In genomic region chr6:73969982-73970960, GRCh38 we compare ENCODE assay signal across 8 cellular contexts.
DNase-seq lines count a peak whose midpoint lies in the region; ATAC-seq and TF ChIP-seq lines count a peak whose summit lies in the region.

No MANE protein-coding gene starts in this region.

- H3K36me3 Mint-ChIP-seq in MCF 10A (ENCODE audit: insufficient read depth, unreplicated experiment): no peaks in the 10 kb centered on the region
- no peaks in the 10 kb centered on the region for H3K36me3 Mint-ChIP-seq in CD4-positive, alpha-beta T cell (ENCODE audit: low read depth)

- POLR2A ChIA-PET in MCF 10A (lab: Yijun Ruan, JAX): interaction anchor here (0.6 to 0.8 kb wide), 5 partner anchors 91 to 1242 kb away, joined by 3 to 4 read pairs (median 3); no protein-coding TSS in a partner anchor
- POLR2A ChIA-PET in CD4-positive, alpha-beta T cell (lab: Charles Lee): no interaction called here

- ATAC-seq in CD4-positive, alpha-beta T cell (ENCODE audit: poor library complexity): no peak

- no peak overlapping the region for H3K4me3 Mint-ChIP-seq in MCF 10A (ENCODE audit: unreplicated experiment)
- no peak overlapping the region for H3K4me3 Mint-ChIP-seq in CD4-positive, alpha-beta T cell

- H3K4me1 Mint-ChIP-seq in MCF 10A (ENCODE audit: insufficient read depth, unreplicated experiment): no peaks in the 10 kb centered on the region
- H3K4me1 Mint-ChIP-seq in CD4-positive, alpha-beta T cell (ENCODE audit: low read depth): no peaks in the 10 kb centered on the region

- TF ChIP-seq POLR2A in breast epithelium (IDR thresholded peaks at IDR 0.05): no peak

- H3K36me3 ChIP-seq in breast epithelium: no peaks in the 10 kb centered on the region

- no peaks in the 10 kb centered on the region for H3K27me3 Mint-ChIP-seq in MCF 10A (ENCODE audit: insufficient read depth, unreplicated experiment)
- peaks cover 5% of the 10 kb centered on the region for H3K27me3 Mint-ChIP-seq in CD4-positive, alpha-beta T cell

- H3K9me3 Mint-ChIP-seq in MCF 10A (ENCODE audit: unreplicated experiment): no peaks in the 10 kb centered on the region
- H3K9me3 Mint-ChIP-seq in CD4-positive, alpha-beta T cell: no peaks in the 10 kb centered on the region

- H3K9me3 ChIP-seq in breast epithelium: no peaks in the 10 kb centered on the region
- no peaks in the 10 kb centered on the region for H3K9me3 ChIP-seq in CD4-positive, alpha-beta T cell (ENCODE audit: control insufficient read depth, low read length)

- H3K27me3 ChIP-seq in breast epithelium: no peaks in the 10 kb centered on the region
- H3K27me3 ChIP-seq in CD4-positive, alpha-beta T cell (ENCODE audit: control insufficient read depth, insufficient read depth, low read length): no peaks in the 10 kb centered on the region

- H3K27ac ChIP-seq in breast epithelium: no peak overlapping the region
- H3K27ac ChIP-seq in CD4-positive, alpha-beta T cell (ENCODE audit: low read depth, low read length): no peak overlapping the region

- intact Hi-C loops in MCF 10A (cut with micrococcal nuclease) (loop anchor here (1.0 to 2.0 kb wide), 4 partner anchors 115 to 1239 kb away; no protein-coding TSS in a partner anchor), breast epithelium (cut with DNase I; ENCODE audit: low total_unique reads) (no loop called here)
- intact Hi-C loops in CD4-positive, alpha-beta T cell (cut with DNase I, micrococcal nuclease): no loop called here

- BruUV-seq in MCF 10A (replicated peaks; lab: Mats Ljungman, UMichigan): no TSS peak

- CTCF ChIA-PET in MCF 10A (lab: Yijun Ruan, JAX): interaction anchor here (0.5 to 7.1 kb wide), 56 partner anchors 9 to 1575 kb away, joined by 3 to 151 read pairs (median 4); partner anchors contain the start of gene COL12A1
- CTCF ChIA-PET in CD4-positive, alpha-beta T cell (lab: Charles Lee): interaction anchor here (0.9 kb wide), 1 partner anchor 18 kb away, joined by 3 read pairs; no protein-coding TSS in a partner anchor

- peak overlapping the region; percentile 42 for H3K27ac Mint-ChIP-seq in MCF 10A (ENCODE audit: low read depth, unreplicated experiment)
- no peak overlapping the region for H3K27ac Mint-ChIP-seq in CD4-positive, alpha-beta T cell

- peak; percentile 68 for TF ChIP-seq CTCF in MCF 10A (IDR thresholded peaks at IDR 0.05; ENCODE audit: unreplicated experiment)
- TF ChIP-seq CTCF in breast epithelium (IDR thresholded peaks at IDR 0.05): peak in 1 of 3 donors; percentile 58
- no peak for TF ChIP-seq CTCF in CD4-positive, alpha-beta T cell (IDR thresholded peaks at IDR 0.05)

- H3K4me3 ChIP-seq in breast epithelium: no peak overlapping the region

- in situ Hi-C loops in T47D (cut with HindIII; ENCODE audit: low pct_unique_long_range_greater_than_20kb, low sequenced_read_pairs): no loop called here

- H3K4me1 ChIP-seq in breast epithelium: no peaks in the 10 kb centered on the region

- peak; percentile 79 for DNase-seq in MCF 10A (ENCODE audit: unreplicated experiment)
- no peak for DNase-seq in breast epithelium (ENCODE audit: low spot score in 2 of 2)
- DNase-seq in NCI-H1436 treated with DMSO at 0.1 percent for 48 hours (lab: John Stamatoyannopoulos, UW): peak; percentile 2
- DNase-seq in T47D (ENCODE audit: low read depth in 1 of 2, low spot score in 1 of 2): peak; percentile 10 to 60
- DNase-seq in kidney tubule cell (ENCODE audit: low spot score): peak; percentile 47
- no peak for DNase-seq in cortex of kidney (lab: John Stamatoyannopoulos, UW)
- no peak for DNase-seq in CD4-positive, alpha-beta T cell
- no peak for DNase-seq in CD1c-positive myeloid dendritic cell (ENCODE audit: extremely low spot score)

Comparison
In these comparisons a context has a peak if more than half of its experiments do, and no peak if none do; other contexts are left out.
1. DNase-seq: peak in MCF 10A (single experiment), NCI-H1436 treated with DMSO at 0.1 percent for 48 hours (single experiment), T47D (2 of 2) and kidney tubule cell (single experiment); none in breast epithelium (0 of 2), cortex of kidney (single experiment), CD4-positive, alpha-beta T cell (0 of 10) and CD1c-positive myeloid dendritic cell (single experiment).